ENCODE assay signal across 2 cellular contexts in the genomic region with DNA sequence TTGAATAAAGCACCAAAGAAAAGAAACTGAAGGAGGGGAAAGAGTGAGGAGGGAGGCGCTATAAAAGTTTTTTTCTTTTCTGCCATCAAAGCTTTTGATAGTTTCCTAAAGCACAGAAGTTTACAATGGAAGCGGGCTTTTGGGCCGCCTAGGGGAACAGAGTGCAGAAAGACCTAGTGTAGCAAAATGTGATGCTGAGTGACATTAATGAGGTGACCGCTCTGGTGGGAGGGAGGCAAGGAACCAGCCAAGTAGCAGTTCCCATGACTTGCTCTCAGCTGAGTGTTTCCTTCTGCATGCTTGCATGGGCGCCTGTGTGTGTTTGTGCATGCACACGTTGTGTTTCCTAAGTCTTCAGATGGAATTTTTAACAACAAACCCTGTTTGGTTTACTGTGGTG.
TF ChIP-seq lines count a peak whose summit lies in the region.

No MANE protein-coding gene starts in this region.

TF ChIP-seq in neural cell, 6 proteins besides CTCF, POLR2A, EP300 and RAD21:
- TF ChIP-seq, protein P1, sequence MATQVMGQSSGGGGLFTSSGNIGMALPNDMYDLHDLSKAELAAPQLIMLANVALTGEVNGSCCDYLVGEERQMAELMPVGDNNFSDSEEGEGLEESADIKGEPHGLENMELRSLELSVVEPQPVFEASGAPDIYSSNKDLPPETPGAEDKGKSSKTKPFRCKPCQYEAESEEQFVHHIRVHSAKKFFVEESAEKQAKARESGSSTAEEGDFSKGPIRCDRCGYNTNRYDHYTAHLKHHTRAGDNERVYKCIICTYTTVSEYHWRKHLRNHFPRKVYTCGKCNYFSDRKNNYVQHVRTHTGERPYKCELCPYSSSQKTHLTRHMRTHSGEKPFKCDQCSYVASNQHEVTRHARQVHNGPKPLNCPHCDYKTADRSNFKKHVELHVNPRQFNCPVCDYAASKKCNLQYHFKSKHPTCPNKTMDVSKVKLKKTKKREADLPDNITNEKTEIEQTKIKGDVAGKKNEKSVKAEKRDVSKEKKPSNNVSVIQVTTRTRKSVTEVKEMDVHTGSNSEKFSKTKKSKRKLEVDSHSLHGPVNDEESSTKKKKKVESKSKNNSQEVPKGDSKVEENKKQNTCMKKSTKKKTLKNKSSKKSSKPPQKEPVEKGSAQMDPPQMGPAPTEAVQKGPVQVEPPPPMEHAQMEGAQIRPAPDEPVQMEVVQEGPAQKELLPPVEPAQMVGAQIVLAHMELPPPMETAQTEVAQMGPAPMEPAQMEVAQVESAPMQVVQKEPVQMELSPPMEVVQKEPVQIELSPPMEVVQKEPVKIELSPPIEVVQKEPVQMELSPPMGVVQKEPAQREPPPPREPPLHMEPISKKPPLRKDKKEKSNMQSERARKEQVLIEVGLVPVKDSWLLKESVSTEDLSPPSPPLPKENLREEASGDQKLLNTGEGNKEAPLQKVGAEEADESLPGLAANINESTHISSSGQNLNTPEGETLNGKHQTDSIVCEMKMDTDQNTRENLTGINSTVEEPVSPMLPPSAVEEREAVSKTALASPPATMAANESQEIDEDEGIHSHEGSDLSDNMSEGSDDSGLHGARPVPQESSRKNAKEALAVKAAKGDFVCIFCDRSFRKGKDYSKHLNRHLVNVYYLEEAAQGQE (IDR thresholded peaks at IDR 0.05; ENCODE audit: borderline replicate concordance), result no peak
- TF ChIP-seq MXI1 (conservative IDR thresholded peaks at IDR 0.05; ENCODE audit: poor library complexity, severe bottlenecking), result no peak
- TF ChIP-seq EZH2 (IDR thresholded peaks at IDR 0.05; ENCODE audit: borderline replicate concordance, insufficient read depth, low read length, poor library complexity, severe bottlenecking), result no peak
- no peak for TF ChIP-seq POLR2AphosphoS5 (IDR thresholded peaks at IDR 0.05)
- no peak for TF ChIP-seq TAF1 (IDR thresholded peaks at IDR 0.05; ENCODE audit: low read depth)
- TF ChIP-seq SMC3 (conservative IDR thresholded peaks at IDR 0.05; ENCODE audit: poor library complexity), result no peak
TF ChIP-seq in neural cell: peak in this region for 0.

TF ChIP-seq in HepG2, 621 proteins besides CTCF, POLR2A, EP300 and RAD21:
- TF ChIP-seq NR2F6 (IDR thresholded peaks at IDR 0.05), result no peak
- TF ChIP-seq NR2F6 (CRISPR knock-in tag; IDR thresholded peaks at IDR 0.05), result no peak
- TF ChIP-seq CSRNP1 (CRISPR knock-in tag; IDR thresholded peaks at IDR 0.05), result no peak
- no peak for TF ChIP-seq U2AF2 (IDR thresholded peaks at IDR 0.05; ENCODE audit: low read depth, low read length)
- no peak for TF ChIP-seq PCBP1 (IDR thresholded peaks at IDR 0.05; ENCODE audit: borderline replicate concordance, low read depth, low read length)
- TF ChIP-seq MBNL3 (CRISPR knock-in tag; conservative IDR thresholded peaks at IDR 0.05), result no peak
- no peak for TF ChIP-seq ZNF350 (CRISPR knock-in tag; IDR thresholded peaks at IDR 0.05; ENCODE audit: borderline replicate concordance, low read depth)
- no peak for TF ChIP-seq DMAP1 (CRISPR knock-in tag; IDR thresholded peaks at IDR 0.05)
- TF ChIP-seq ZNF674 (CRISPR knock-in tag; IDR thresholded peaks at IDR 0.05; ENCODE audit: low read depth), result no peak
